ENCODE assay signal across 8 cellular contexts in the genomic region with DNA sequence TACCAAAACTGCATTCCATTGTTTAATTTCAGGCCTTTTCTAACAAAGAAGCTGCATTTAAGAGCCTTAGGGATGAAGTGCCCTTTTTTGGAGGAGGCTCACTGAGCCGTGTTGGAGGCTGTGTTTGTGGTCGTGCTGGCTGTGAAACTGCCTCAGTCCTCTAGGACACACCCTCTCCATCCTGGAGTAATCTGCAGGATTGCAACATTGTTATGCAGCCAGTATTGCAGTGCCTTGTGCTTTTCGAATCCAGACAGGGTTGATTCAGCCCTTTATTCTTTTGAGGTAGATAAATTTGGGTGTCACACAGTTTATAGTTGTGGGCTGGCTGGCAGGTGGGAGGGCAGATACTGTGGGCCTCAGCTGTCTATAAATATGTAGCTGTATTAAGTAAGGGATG. TPM values are rescaled to one million over a fixed set of nuclear protein-coding genes. Genes with fewer than 3 reads are reported as not detected.
DNase-seq lines count a peak whose midpoint lies in the region; ATAC-seq and TF ChIP-seq lines count a peak whose summit lies in the region.
"Not testable (repeated sequence)": the region's sequence is repeated elsewhere in the genome, so short reads cannot be mapped to it uniquely, and the experiment has no call there.

No MANE protein-coding gene starts in this region.

- not testable (repeated sequence) for H3K4me1 ChIP-seq in right lobe of liver

- intact Hi-C loops in right lobe of liver (cut with DNase I) = not testable (repeated sequence)

- H3K27me3 Mint-ChIP-seq in WTC11 (ENCODE audit: low read depth); chondrocyte (ENCODE audit: low read depth): not testable (repeated sequence)

- not testable (repeated sequence) for H3K9me3 ChIP-seq in right lobe of liver

- peaks cover 0 to 83% (median 31%) of the 10 kb centered on the region in 4 donors for H3K36me3 ChIP-seq in right lobe of liver

- H3K9me3 Mint-ChIP-seq in WTC11; chondrocyte (ENCODE audit: low read depth); stimulated activated effector memory CD8-positive, alpha-beta T cell treated with anti-CD3 and anti-CD28 coated beads, Interleukin-12 subunit alpha, Interleukin-12 subunit beta, amount 100 ng/mL, for 72 hours: not testable (repeated sequence)

- H3K4me3 Mint-ChIP-seq in WTC11; chondrocyte (ENCODE audit: unreplicated experiment); stimulated activated effector memory CD8-positive, alpha-beta T cell treated with anti-CD3 and anti-CD28 coated beads, Interleukin-12 subunit alpha, Interleukin-12 subunit beta, amount 100 ng/mL, for 72 hours: not testable (repeated sequence)

- peak; percentile 43; the same call in 1 of the 2 replicates for ATAC-seq in WTC11
- peak in 3 of 4 donors; percentile 46 to 61 (median 53) for ATAC-seq in right lobe of liver
- ATAC-seq in stimulated activated effector memory CD8-positive, alpha-beta T cell treated with anti-CD3 and anti-CD28 coated beads, Interleukin-12 subunit alpha, Interleukin-12 subunit beta, amount 100 ng/mL, for 72 hours = not testable (repeated sequence)

- H3K36me3 Mint-ChIP-seq in WTC11 = peaks cover 50% of the 10 kb centered on the region
- peaks cover 42% of the 10 kb centered on the region for H3K36me3 Mint-ChIP-seq in chondrocyte (ENCODE audit: low read depth)
- peaks cover 100% of the 10 kb centered on the region for H3K36me3 Mint-ChIP-seq in stimulated activated effector memory CD8-positive, alpha-beta T cell treated with anti-CD3 and anti-CD28 coated beads, Interleukin-12 subunit alpha, Interleukin-12 subunit beta, amount 100 ng/mL, for 72 hours

- not testable (repeated sequence) for TF ChIP-seq POLR2A in right lobe of liver (IDR thresholded peaks at IDR 0.05)

- POLR2A ChIA-PET in WTC11 (lab: Charles Lee) = not testable (repeated sequence)

- not testable (repeated sequence) for H3K27ac ChIP-seq in right lobe of liver

- not testable (repeated sequence) for H3K4me1 Mint-ChIP-seq in WTC11; chondrocyte (ENCODE audit: low read depth); stimulated activated effector memory CD8-positive, alpha-beta T cell treated with anti-CD3 and anti-CD28 coated beads, Interleukin-12 subunit alpha, Interleukin-12 subunit beta, amount 100 ng/mL, for 72 hours

- H3K27me3 ChIP-seq in right lobe of liver = not testable (repeated sequence)

- 13% methylated on average over 3 of the region's 3 CpGs for WGBS in right lobe of liver (ENCODE audit: insufficient coverage, low coverage, low lambda C conversion rate, missing lambda C conversion rate)

- H3K27ac Mint-ChIP-seq in WTC11 = not testable (repeated sequence)
- H3K27ac Mint-ChIP-seq in chondrocyte (ENCODE audit: unreplicated experiment) = peak overlapping the region; percentile 27
- H3K27ac Mint-ChIP-seq in stimulated activated effector memory CD8-positive, alpha-beta T cell treated with anti-CD3 and anti-CD28 coated beads, Interleukin-12 subunit alpha, Interleukin-12 subunit beta, amount 100 ng/mL, for 72 hours = peak overlapping the region; percentile 41

- CTCF ChIA-PET in WTC11 (lab: Charles Lee) = not testable (repeated sequence)

- DNase-seq in AG10803 (ENCODE audit: low read depth) = peak; percentile 78
- DNase-seq in HCEC 1CT = peak; percentile 23
- DNase-seq in NCI-H226 = peak; percentile 71
- DNase-seq in WTC11 (ENCODE audit: low spot score); chondrocyte (ENCODE audit: low spot score); right lobe of liver; stimulated activated effector memory CD8-positive, alpha-beta T cell treated with anti-CD3 and anti-CD28 coated beads, Interleukin-12 subunit alpha, Interleukin-12 subunit beta, amount 100 ng/mL, for 72 hours (ENCODE audit: low spot score in 2 of 2): not testable (repeated sequence)
- DNase-seq in fibroblast of the conjunctiva (ENCODE audit: low read depth) = peak; percentile 36

- H3K4me3 ChIP-seq in AG10803 (ENCODE audit: low read length); right lobe of liver: not testable (repeated sequence)

- not testable (repeated sequence) for TF ChIP-seq CTCF in AG10803 (conservative IDR thresholded peaks at IDR 0.05; ENCODE audit: low read length); WTC11 (IDR thresholded peaks at IDR 0.05); chondrocyte (IDR thresholded peaks at IDR 0.05); right lobe of liver (IDR thresholded peaks at IDR 0.05)

RNA-seq across cellular contexts. Expression of a gene that starts 33.8 kb away (rescaled TPM):
- total RNA-seq in WTC11 (2021) (4.0 to 4.9 TPM (median 4.8 TPM) in 3 replicates), chondrocyte (21.4 to 31.9 TPM (median 23.3 TPM) in 3 replicates), right lobe of liver (10 to 100 TPM; 18.3 to 30.6 (median 21.6) TPM)

RNA-seq across cellular contexts. Expression of a gene that starts 37.8 kb away (rescaled TPM):
- total RNA-seq in WTC11 (2021) = 21.6 to 27.1 TPM (median 22.5 TPM) in 3 replicates
- total RNA-seq in chondrocyte = 29.0 to 36.9 TPM (median 29.6 TPM) in 3 replicates
- total RNA-seq in right lobe of liver = 10 to 100 TPM; 11.3 to 20.3 (median 14.8) TPM

RNA-seq across cellular contexts. Expression of a gene that starts 38.0 kb away (rescaled TPM):
- total RNA-seq in WTC11 (2021) (12.0 to 21.4 TPM (median 16.6 TPM) in 3 replicates), chondrocyte (6.0 to 10.5 TPM (median 6.0 TPM) in 3 replicates), right lobe of liver (1 to 10 TPM; 2.9 to 5.5 (median 4.4) TPM)
